19 cellular contexts compared by ENCODE assay signal in the genomic region with DNA sequence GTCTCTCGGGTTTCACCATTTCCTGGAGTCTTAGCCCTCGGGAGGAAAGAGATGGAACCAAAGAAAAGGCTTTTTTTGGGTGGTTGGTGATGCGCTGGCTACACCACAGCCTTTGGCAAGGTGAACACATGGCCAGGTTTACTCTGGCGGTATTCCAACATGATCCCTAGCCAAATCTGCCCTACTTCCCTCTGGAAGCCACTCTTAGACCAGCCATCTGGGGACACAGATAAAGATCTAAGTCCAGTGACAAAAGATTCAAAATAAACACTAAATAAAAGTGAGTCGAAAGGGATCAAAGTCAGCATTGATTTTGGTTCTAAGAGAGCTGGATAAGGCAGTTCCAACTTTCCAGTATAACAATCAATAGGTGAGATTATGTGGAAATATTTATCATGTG.
"Had no signal": no experiment of that assay in that cellular context is flagged by ENCODE, and none has a peak within 500 bp of the region (broad histone marks: within the 10 kb centered on the region; RNA-seq: fewer than 3 reads in every experiment).

No MANE protein-coding gene starts in this region.

- H3K4me3 ChIP-seq: heart left ventricle, lung, sigmoid colon, smooth muscle cell, testis, uterus had no signal

- H3K27me3 Mint-ChIP-seq: activated naive CD8-positive, alpha-beta T cell treated with anti-CD3 and anti-CD28 coated beads for 36 hours; activated T-cell treated with anti-CD3 and anti-CD28 coated beads, Interleukin-2, amount 50 U/mL, for 24 hours; naive thymus-derived CD4-positive, alpha-beta T cell; stimulated activated memory B cell treated with anti-CD40 and anti-IgM and Interleukin-4, amounts not matched to agents 10 μg/mL and 1 μg/mL and 100 μg/mL, for 72 hours had no signal

- H3K27me3 ChIP-seq: sigmoid colon, testis, uterus had no signal

- H3K4me1 ChIP-seq: heart left ventricle, sigmoid colon, testis, uterus had no signal

- H3K36me3 Mint-ChIP-seq: stimulated activated memory B cell treated with anti-CD40 and anti-IgM and Interleukin-4, amounts not matched to agents 10 μg/mL and 1 μg/mL and 100 μg/mL, for 72 hours; WTC11 had no signal

- DNase-seq: activated naive CD4-positive, alpha-beta T cell treated with Interleukin-2 at 50 U/mL for 16 hours; activated naive CD8-positive, alpha-beta T cell treated with anti-CD3 and anti-CD28 coated beads for 36 hours; activated T-cell treated with anti-CD3 and anti-CD28 coated beads, Interleukin-2, amount 50 U/mL, for 24 hours; cerebellar nuclear complex; cortex of kidney; heart left ventricle; left colon; naive thymus-derived CD4-positive, alpha-beta T cell; sigmoid colon; stimulated activated CD4-positive, alpha-beta T cell treated with anti-CD3 and anti-CD28 coated beads, Interleukin-15, amount 100 ng/mL, for 24 hours; T1000; testis; trophoblast cell; uterus had no signal

- H3K27ac Mint-ChIP-seq: activated naive CD8-positive, alpha-beta T cell treated with anti-CD3 and anti-CD28 coated beads for 36 hours; activated T-cell treated with anti-CD3 and anti-CD28 coated beads, Interleukin-2, amount 50 U/mL, for 24 hours; stimulated activated memory B cell treated with anti-CD40 and anti-IgM and Interleukin-4, amounts not matched to agents 10 μg/mL and 1 μg/mL and 100 μg/mL, for 72 hours; WTC11 had no signal

- H3K4me1 Mint-ChIP-seq: activated naive CD8-positive, alpha-beta T cell treated with anti-CD3 and anti-CD28 coated beads for 36 hours; stimulated activated memory B cell treated with anti-CD40 and anti-IgM and Interleukin-4, amounts not matched to agents 10 μg/mL and 1 μg/mL and 100 μg/mL, for 72 hours had no signal

- H3K9me3 ChIP-seq: sigmoid colon, testis, uterus had no signal

- ATAC-seq: heart left ventricle; left colon; naive thymus-derived CD4-positive, alpha-beta T cell; stimulated activated memory B cell treated with anti-CD40 and anti-IgM and Interleukin-4, amounts not matched to agents 10 μg/mL and 1 μg/mL and 100 μg/mL, for 72 hours; WTC11 had no signal

- H3K27ac ChIP-seq: epithelial cell of prostate, heart left ventricle, sigmoid colon, testis, uterus had no signal

- H3K36me3 ChIP-seq: heart left ventricle, sigmoid colon, uterus had no signal

- H3K4me3 Mint-ChIP-seq: activated naive CD8-positive, alpha-beta T cell treated with anti-CD3 and anti-CD28 coated beads for 36 hours; activated T-cell treated with anti-CD3 and anti-CD28 coated beads, Interleukin-2, amount 50 U/mL, for 24 hours; naive thymus-derived CD4-positive, alpha-beta T cell; stimulated activated memory B cell treated with anti-CD40 and anti-IgM and Interleukin-4, amounts not matched to agents 10 μg/mL and 1 μg/mL and 100 μg/mL, for 72 hours; WTC11 had no signal
